Comparison of ENCODE assay signal across 21 cellular contexts in genomic region chr2:2095360-2096093, GRCh38.
DNase-seq lines count a peak whose midpoint lies in the region; ATAC-seq and TF ChIP-seq lines count a peak whose summit lies in the region.
"Had no signal": no experiment of that assay in that cellular context is flagged by ENCODE, and none has a peak within 500 bp of the region (broad histone marks: within the 10 kb centered on the region; RNA-seq: fewer than 3 reads in every experiment).

No MANE protein-coding gene starts in this region.

- no peaks in the 10 kb centered on the region for H3K9me2 ChIP-seq in Karpas-422 (replicated peaks; ENCODE audit: insufficient read depth, low read length)
- H3K9me2 ChIP-seq: SK-N-SH had no signal

- peak overlapping the region; percentile 40 for H3K4me2 ChIP-seq in BLaER1
- H3K4me2 ChIP-seq in Karpas-422 (ENCODE audit: low read depth, low read length, poor library complexity, severe bottlenecking) = no peak overlapping the region
- H3K4me2 ChIP-seq: KMS-11, SK-N-SH had no signal

- H4K20me1 ChIP-seq in BLaER1 (no peaks in the 10 kb centered on the region), Karpas-422 (ENCODE audit: insufficient read depth, low read depth, low read length) (no peaks in the 10 kb centered on the region)

- H3K4me3 Mint-ChIP-seq in WTC11 = no peak overlapping the region

- no peak overlapping the region for H3K4me3 ChIP-seq in BLaER1
- H3K4me3 ChIP-seq in Karpas-422 (ENCODE audit: low read length) = no peak overlapping the region
- H3K4me3 ChIP-seq: GM12878, HAP-1 had no signal

- peaks cover 12% of the 10 kb centered on the region for H3K4me1 Mint-ChIP-seq in WTC11

- no peaks in the 10 kb centered on the region for H3K27me3 Mint-ChIP-seq in WTC11 (ENCODE audit: low read depth)

- no peak overlapping the region for H3K27ac Mint-ChIP-seq in WTC11

- peak; percentile 48 for ATAC-seq in WTC11
- no peak for ATAC-seq in HG02938 (IDR thresholded peaks at IDR 0.05; ENCODE audit: unreplicated experiment)
- no peak for ATAC-seq in GM18868 (IDR thresholded peaks at IDR 0.05; ENCODE audit: unreplicated experiment)
- ATAC-seq: GM12878 had no signal

- no peaks in the 10 kb centered on the region for H3K36me3 Mint-ChIP-seq in WTC11

- TF ChIP-seq POLR2A in erythroblast (IDR thresholded peaks at IDR 0.05; ENCODE audit: low read length) = no peak

- peaks cover 19% of the 10 kb centered on the region for H3K9me3 Mint-ChIP-seq in WTC11

- H3K9ac ChIP-seq in BLaER1 (no peak overlapping the region), Karpas-422 (ENCODE audit: low read length) (no peak overlapping the region)
- H3K9ac ChIP-seq: KMS-11, SK-N-SH had no signal

- H3K4me1 ChIP-seq in BLaER1 (peaks cover 7% of the 10 kb centered on the region), Karpas-422 (ENCODE audit: low read length) (no peaks in the 10 kb centered on the region)
- H3K4me1 ChIP-seq: HAP-1 had no signal

- H3K27me3 ChIP-seq in BLaER1 = no peaks in the 10 kb centered on the region
- H3K27me3 ChIP-seq in Karpas-422 (ENCODE audit: low read length) = no peaks in the 10 kb centered on the region

- DNase-seq in Karpas-422 = peak; percentile 50
- DNase-seq in WTC11 (ENCODE audit: low spot score) = peak; percentile 33
- DNase-seq in iPS-NIHi7 (ENCODE audit: extremely low spot score) = peak; percentile 37
- DNase-seq in erythroblast (lab: John Stamatoyannopoulos, UW) = no peak
- DNase-seq in NCI-H1930 (lab: John Stamatoyannopoulos, UW) = no peak
- DNase-seq: DMS79, MV-4-11, NCI-H1694, NCI-H2081 treated with DMSO at 0.1 percent for 48 hours, NCI-H446 treated with DMSO at 0.1 percent for 48 hours, NCI-H526 treated with DMSO at 0.1 percent for 48 hours, SIG-M5, SK-N-SH had no signal

- TF ChIP-seq CTCF in WTC11 (IDR thresholded peaks at IDR 0.05) = no peak

- H3K79me2 ChIP-seq in Karpas-422 (ENCODE audit: low read length) = no peaks in the 10 kb centered on the region

- H3K36me3 ChIP-seq in BLaER1 (no peaks in the 10 kb centered on the region), Karpas-422 (ENCODE audit: insufficient read depth, low read length) (no peaks in the 10 kb centered on the region)
- H3K36me3 ChIP-seq: HAP-1 had no signal

- CTCF ChIA-PET in WTC11 (lab: Charles Lee) = interaction anchor here (0.8 to 1.5 kb wide), 6 partner anchors 80 to 240 kb away, joined by 3 to 7 read pairs (median 4); no protein-coding TSS in a partner anchor

- POLR2A ChIA-PET in WTC11 (lab: Charles Lee) = no interaction called here

- H3K27ac ChIP-seq in BLaER1 = no peak overlapping the region
- no peak overlapping the region for H3K27ac ChIP-seq in Karpas-422 (ENCODE audit: low read length)
- H3K27ac ChIP-seq: HL-60, KMS-11, RWPE1 had no signal

- peaks cover 17% of the 10 kb centered on the region for H3K9me3 ChIP-seq in BLaER1
- no peaks in the 10 kb centered on the region for H3K9me3 ChIP-seq in Karpas-422 (ENCODE audit: low read length)
- H3K9me3 ChIP-seq: HAP-1, SK-N-SH had no signal

- no peak overlapping the region for H2AFZ ChIP-seq in Karpas-422 (ENCODE audit: low read length)

TF ChIP-seq in WTC11, 78 proteins besides CTCF, POLR2A, EP300 and RAD21:
- TF ChIP-seq CDX4 (CRISPR knock-in tag; IDR thresholded peaks at IDR 0.05; ENCODE audit: borderline replicate concordance) = no peak
- no peak for TF ChIP-seq GTF2I (CRISPR knock-in tag; conservative IDR thresholded peaks at IDR 0.05)
- no peak for TF ChIP-seq FOXP1 (CRISPR knock-in tag; IDR thresholded peaks at IDR 0.05; ENCODE audit: borderline replicate concordance)
- TF ChIP-seq, protein P1, sequence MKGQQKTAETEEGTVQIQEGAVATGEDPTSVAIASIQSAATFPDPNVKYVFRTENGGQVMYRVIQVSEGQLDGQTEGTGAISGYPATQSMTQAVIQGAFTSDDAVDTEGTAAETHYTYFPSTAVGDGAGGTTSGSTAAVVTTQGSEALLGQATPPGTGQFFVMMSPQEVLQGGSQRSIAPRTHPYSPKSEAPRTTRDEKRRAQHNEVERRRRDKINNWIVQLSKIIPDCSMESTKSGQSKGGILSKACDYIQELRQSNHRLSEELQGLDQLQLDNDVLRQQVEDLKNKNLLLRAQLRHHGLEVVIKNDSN (CRISPR knock-in tag; IDR thresholded peaks at IDR 0.05) = no peak
- no peak for TF ChIP-seq ZNF416 (CRISPR knock-in tag; IDR thresholded peaks at IDR 0.05)
- TF ChIP-seq, protein P2, sequence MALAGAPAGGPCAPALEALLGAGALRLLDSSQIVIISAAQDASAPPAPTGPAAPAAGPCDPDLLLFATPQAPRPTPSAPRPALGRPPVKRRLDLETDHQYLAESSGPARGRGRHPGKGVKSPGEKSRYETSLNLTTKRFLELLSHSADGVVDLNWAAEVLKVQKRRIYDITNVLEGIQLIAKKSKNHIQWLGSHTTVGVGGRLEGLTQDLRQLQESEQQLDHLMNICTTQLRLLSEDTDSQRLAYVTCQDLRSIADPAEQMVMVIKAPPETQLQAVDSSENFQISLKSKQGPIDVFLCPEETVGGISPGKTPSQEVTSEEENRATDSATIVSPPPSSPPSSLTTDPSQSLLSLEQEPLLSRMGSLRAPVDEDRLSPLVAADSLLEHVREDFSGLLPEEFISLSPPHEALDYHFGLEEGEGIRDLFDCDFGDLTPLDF (CRISPR knock-in tag; IDR thresholded peaks at IDR 0.05) = no peak
TF ChIP-seq in WTC11: peak in this region for 0.

Comparison
In these comparisons a context has a peak if more than half of its experiments do, and no peak if none do; other contexts are left out.
1. DNase-seq: peak in Karpas-422 (single experiment), WTC11 (single experiment) and iPS-NIHi7 (single experiment); none in erythroblast (0 of 2) and NCI-H1930 (0 of 2).